13 cellular contexts compared by ENCODE assay signal in the genomic region with DNA sequence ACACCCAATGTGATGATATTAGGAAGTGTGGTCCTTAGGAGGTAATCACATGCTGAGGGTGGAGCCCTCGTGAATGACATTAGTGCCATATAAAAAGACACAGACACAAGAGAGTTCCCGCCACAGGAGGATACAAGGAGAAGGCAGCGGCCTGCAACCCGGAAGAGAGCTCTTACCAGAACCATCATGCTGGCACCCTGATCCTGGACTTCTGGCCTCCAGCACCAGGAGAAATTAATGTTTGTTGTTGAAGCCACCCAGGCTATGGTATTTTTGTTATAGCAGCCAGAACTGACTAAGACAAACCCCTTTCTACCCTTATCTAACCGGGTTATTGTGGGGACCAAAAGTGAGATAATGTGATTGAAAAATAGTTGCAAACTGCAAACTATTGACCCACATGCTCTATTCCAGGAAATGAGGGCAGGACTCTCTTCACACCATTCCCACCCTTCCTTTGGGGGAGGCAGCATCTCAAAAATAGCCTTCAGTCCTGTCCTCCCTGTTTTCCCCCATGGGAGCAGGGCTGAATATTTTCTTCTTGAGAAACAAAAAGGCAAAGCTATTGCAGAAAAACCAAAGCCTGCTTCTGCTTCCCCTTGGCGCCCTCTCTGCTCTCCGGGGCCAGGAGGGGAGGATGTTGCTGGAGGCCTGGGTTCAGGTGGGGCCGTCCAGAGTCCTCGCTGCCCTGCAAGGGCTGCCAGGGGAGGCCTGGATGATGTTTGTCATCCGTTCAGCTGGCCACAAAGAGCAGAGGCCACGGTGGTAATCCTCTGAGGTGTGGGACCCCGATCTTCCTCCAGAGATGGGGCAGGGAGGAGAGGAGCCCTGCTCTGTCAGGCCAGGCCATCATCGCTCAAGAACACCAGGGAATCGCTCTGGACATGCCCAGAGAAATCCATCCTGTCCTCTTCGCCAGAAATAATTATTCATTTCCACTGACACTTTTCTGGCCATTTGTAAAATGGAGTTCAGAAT.
A peak's percentile ranks its signal among the peaks of the same experiment; 100 is the strongest.
DNase-seq lines count a peak whose midpoint lies in the region; ATAC-seq and TF ChIP-seq lines count a peak whose summit lies in the region.
"Had no signal": no experiment of that assay in that cellular context is flagged by ENCODE, and none has a peak within 500 bp of the region (broad histone marks: within the 10 kb centered on the region; RNA-seq: fewer than 3 reads in every experiment).

No MANE protein-coding gene starts in this region.

- no peak for ATAC-seq in GM18870 (IDR thresholded peaks at IDR 0.05; ENCODE audit: unreplicated experiment)
- ATAC-seq in HG03520 (IDR thresholded peaks at IDR 0.05; ENCODE audit: unreplicated experiment): no peak

- H3K9me3 ChIP-seq in mucosa of rectum (ENCODE audit: control insufficient read depth in 2 of 2, low read length in 2 of 2): peaks cover 0 to 7% of the 10 kb centered on the region in 2 donors
- no peaks in the 10 kb centered on the region for H3K9me3 ChIP-seq in stomach smooth muscle (ENCODE audit: control insufficient read depth in 2 of 2, low read length in 2 of 2)

- H3K4me1 ChIP-seq in mucosa of rectum (ENCODE audit: control insufficient read depth in 2 of 2, insufficient read depth in 2 of 2, low read length in 2 of 2) (peaks cover 0 to 3% of the 10 kb centered on the region in 2 donors), stomach smooth muscle (ENCODE audit: control insufficient read depth, insufficient read depth, low read length) (peaks cover 20% of the 10 kb centered on the region)

- DNase-seq in RWPE1 (ENCODE audit: low spot score) (no peak), cardiac septum (ENCODE audit: low spot score) (peak; percentile 77), NOMO-1 treated with dmso at 0.1 percent for 144 hours (lab: John Stamatoyannopoulos, UW; ENCODE audit: unreplicated experiment) (no peak), globus pallidus (ENCODE audit: low spot score) (no peak)
- DNase-seq: activated CD4-positive, alpha-beta T cell treated with anti-CD3 and anti-CD28 coated beads, Interleukin-2, amount 50 U/mL, for 4 hours; cortex of kidney; NCI-H2081 treated with DMSO at 0.1 percent for 48 hours; SIG-M5; stimulated activated CD4-positive, alpha-beta T cell treated with anti-CD3 and anti-CD28 coated beads, Interleukin-2, amount 100 ng/mL, for 24 hours had no signal

- H3K4me3 ChIP-seq in mucosa of rectum (ENCODE audit: low read length in 2 of 2) (no peak overlapping the region), stomach smooth muscle (ENCODE audit: low read length in 2 of 2) (peak overlapping the region in 1 of 2 donors; percentile 22)

- POLR2A ChIA-PET in RWPE1 (lab: Yijun Ruan, JAX; ENCODE audit: low non-redundant PET): no interaction called here

- H3K36me3 ChIP-seq in mucosa of rectum (ENCODE audit: control insufficient read depth in 2 of 2, insufficient read depth in 2 of 2, low read length in 2 of 2): no peaks in the 10 kb centered on the region
- H3K36me3 ChIP-seq in stomach smooth muscle (ENCODE audit: control insufficient read depth in 2 of 2, insufficient read depth in 2 of 2, low read length in 2 of 2): no peaks in the 10 kb centered on the region

- CTCF ChIA-PET in RWPE1 (lab: Yijun Ruan, JAX): interaction anchor here (0.6 kb wide), 1 partner anchor 32 kb away, joined by 3 read pairs; no protein-coding TSS in a partner anchor

- H3K27ac ChIP-seq in RWPE1 (peak overlapping the region; percentile 76), mucosa of rectum (ENCODE audit: low read depth in 2 of 2, low read length in 2 of 2) (peak overlapping the region; percentile 35 to 44), stomach smooth muscle (ENCODE audit: low read length) (peak overlapping the region; percentile 81)

- TF ChIP-seq CTCF in RWPE1 (conservative IDR thresholded peaks at IDR 0.05; ENCODE audit: low read depth): no peak

- H3K27me3 ChIP-seq in mucosa of rectum (ENCODE audit: control insufficient read depth in 2 of 2, insufficient read depth in 2 of 2, low read length in 2 of 2): no peaks in the 10 kb centered on the region
- H3K27me3 ChIP-seq in stomach smooth muscle (ENCODE audit: control insufficient read depth in 1 of 2, insufficient read depth in 2 of 2, low read length in 2 of 2): no peaks in the 10 kb centered on the region

- H3K9ac ChIP-seq in mucosa of rectum (ENCODE audit: low read depth in 1 of 2, low read length in 2 of 2) (no peak overlapping the region), stomach smooth muscle (ENCODE audit: low read length in 2 of 2) (no peak overlapping the region)

- intact Hi-C loops in cardiac septum (cut with DNase I): loop anchor here (2.0 kb wide), 1 partner anchor 59 kb away; no protein-coding TSS in a partner anchor
